18 cellular contexts compared by ENCODE assay signal in genomic region chr7:132359746-132360145, GRCh38.
DNase-seq lines count a peak whose midpoint lies in the region; TF ChIP-seq lines count a peak whose summit lies in the region.
"Had no signal": no experiment of that assay in that cellular context is flagged by ENCODE, and none has a peak within 500 bp of the region (broad histone marks: within the 10 kb centered on the region; RNA-seq: fewer than 3 reads in every experiment).

No MANE protein-coding gene starts in this region.

- H3K9me3 ChIP-seq in HEK293 (ENCODE audit: control insufficient read depth, insufficient read depth, low read depth, low read length) = no peaks in the 10 kb centered on the region
- H3K9me3 ChIP-seq in SJCRH30 (replicated peaks) = no peaks in the 10 kb centered on the region
- H3K9me3 ChIP-seq: BLaER1 had no signal

- no peak overlapping the region for H3K27ac ChIP-seq in HEK293 (ENCODE audit: extremely low read depth, low read depth, low read length)
- H3K27ac ChIP-seq in SJCRH30 = no peak overlapping the region
- H3K27ac ChIP-seq: 22Rv1, BLaER1 had no signal

- TF ChIP-seq CTCF in HEK293 (tag by site-specific recombination; IDR thresholded peaks at IDR 0.05) = no peak

- CTCF ChIA-PET in HEK293 (lab: Yijun Ruan, JAX) = interaction anchor here (1.1 kb wide), 1 partner anchor 41 kb away, joined by 3 read pairs; no protein-coding TSS in a partner anchor

- H3K36me3 ChIP-seq in HEK293 (ENCODE audit: control insufficient read depth in 2 of 2, insufficient read depth in 1 of 2, low read length in 2 of 2) = no peaks in the 10 kb centered on the region
- no peaks in the 10 kb centered on the region for H3K36me3 ChIP-seq in SJCRH30
- H3K36me3 ChIP-seq: BLaER1 had no signal

- POLR2A ChIA-PET in HEK293 (lab: Yijun Ruan, JAX) = interaction anchor here (0.7 kb wide), 1 partner anchor 127 kb away, joined by 8 read pairs; no protein-coding TSS in a partner anchor

- peaks cover 3% of the 10 kb centered on the region; the same call in 1 of the 2 replicates for H3K4me1 ChIP-seq in HEK293 (ENCODE audit: control insufficient read depth, insufficient read depth, low read length)
- no peaks in the 10 kb centered on the region for H3K4me1 ChIP-seq in SJCRH30

- peak in 2 of 3 experiments; percentile 30 to 64 for DNase-seq in NCI-H1417 (lab: John Stamatoyannopoulos, UW)
- DNase-seq in NCI-H1417 treated with DMSO at 0.1 percent for 48 hours (lab: John Stamatoyannopoulos, UW) = no peak
- DNase-seq in NCI-H748 (lab: John Stamatoyannopoulos, UW; ENCODE audit: unreplicated experiment) = peak; percentile 17
- no peak for DNase-seq in NCI-H748 treated with DMSO at 0.1 percent for 48 hours (lab: John Stamatoyannopoulos, UW)
- peak; percentile 52 for DNase-seq in NCI-H69 (lab: John Stamatoyannopoulos, UW)
- DNase-seq in activated gamma-delta T cell (lab: John Stamatoyannopoulos, UW) = no peak
- DNase-seq in SJCRH30 = no peak
- DNase-seq: CD4-positive, alpha-beta T cell; CD8-positive, alpha-beta memory T cell; DMS53; EL; GDM1; H9; HFFc6 had no signal

- H3K4me3 ChIP-seq in HEK293 (ENCODE audit: low read depth, low read length) = no peak overlapping the region
- no peak overlapping the region for H3K4me3 ChIP-seq in SJCRH30
- H3K4me3 ChIP-seq: BLaER1, GM23338 had no signal

- no peaks in the 10 kb centered on the region for H3K27me3 ChIP-seq in SJCRH30
- H3K27me3 ChIP-seq: BLaER1 had no signal

TF ChIP-seq in HEK293, 187 proteins besides CTCF, POLR2A, EP300 and RAD21 (continues in another document):
- TF ChIP-seq ZNF211 (tag by site-specific recombination; IDR thresholded peaks at IDR 0.05; ENCODE audit: low read depth) (no peak), ZNF624 (tag by site-specific recombination; IDR thresholded peaks at IDR 0.05) (no peak), PRDM10 (tag by site-specific recombination; IDR thresholded peaks at IDR 0.05) (no peak), ZBTB26 (tag by site-specific recombination; optimal IDR thresholded peaks at IDR 0.05) (no peak), ZNF692 (tag by site-specific recombination; IDR thresholded peaks at IDR 0.05) (no peak), ZNF843 (tag by site-specific recombination; IDR thresholded peaks at IDR 0.05) (peak; percentile 69), FEZF1 (tag by site-specific recombination; IDR thresholded peaks at IDR 0.05) (peak; percentile 49), ZNF529 (tag by site-specific recombination; IDR thresholded peaks at IDR 0.05; ENCODE audit: insufficient replicate concordance) (no peak), KLF9 (tag by site-specific recombination; IDR thresholded peaks at IDR 0.05; ENCODE audit: low read depth) (no peak), ZNF629 (tag by site-specific recombination; IDR thresholded peaks at IDR 0.05) (peak; percentile 50; the same call in 1 of the 2 replicates), ZNF488 (tag by site-specific recombination; IDR thresholded peaks at IDR 0.05) (no peak), ZNF544 (tag by site-specific recombination; IDR thresholded peaks at IDR 0.05) (no peak), ZBTB17 (tag by site-specific recombination; IDR thresholded peaks at IDR 0.05) (no peak), GLIS2 (tag by site-specific recombination; IDR thresholded peaks at IDR 0.05) (no peak), PRDM6 (tag by site-specific recombination; IDR thresholded peaks at IDR 0.05) (peak; percentile 63; the same call in 1 of the 2 replicates), KLF17 (tag by site-specific recombination; IDR thresholded peaks at IDR 0.05) (no peak), ZNF394 (tag by site-specific recombination; IDR thresholded peaks at IDR 0.05; ENCODE audit: borderline replicate concordance) (no peak), ZNF24 (tag by site-specific recombination; IDR thresholded peaks at IDR 0.05) (peak; percentile 58; the same call in 1 of the 2 replicates), ZNF830 (tag by site-specific recombination; IDR thresholded peaks at IDR 0.05; ENCODE audit: low read depth) (no peak), ZEB2 (tag by site-specific recombination; IDR thresholded peaks at IDR 0.05) (peak; percentile 44; the same call in 1 of the 2 replicates), SP3 (tag by site-specific recombination; IDR thresholded peaks at IDR 0.05) (no peak)

Comparison
In these comparisons a context has a peak if more than half of its experiments do, and no peak if none do; other contexts are left out.
1. DNase-seq: peak in NCI-H1417 (2 of 3), NCI-H748 (single experiment) and NCI-H69 (single experiment); none in NCI-H1417 treated with DMSO at 0.1 percent for 48 hours (single experiment), NCI-H748 treated with DMSO at 0.1 percent for 48 hours (single experiment), activated gamma-delta T cell (single experiment) and SJCRH30 (0 of 2).